9 cellular contexts compared by ENCODE assay signal in genomic region chr10:88881922-88882645, GRCh38. TPM values are rescaled to one million over a fixed set of nuclear protein-coding genes. Genes with fewer than 3 reads are reported as not detected.
A peak's percentile ranks its signal among the peaks of the same experiment; 100 is the strongest.
DNase-seq lines count a peak whose midpoint lies in the region; ATAC-seq and TF ChIP-seq lines count a peak whose summit lies in the region.
"Had no signal": no experiment of that assay in that cellular context is flagged by ENCODE, and none has a peak within 500 bp of the region (broad histone marks: within the 10 kb centered on the region; RNA-seq: fewer than 3 reads in every experiment).

No MANE protein-coding gene starts in this region.

- H3K36me3 ChIP-seq in colonic mucosa (no peaks in the 10 kb centered on the region), parathyroid adenoma (ENCODE audit: control insufficient read depth, insufficient read depth, low read length) (no peaks in the 10 kb centered on the region)

- intact Hi-C loops in colonic mucosa (cut with DNase I) = loop anchor here (5.0 kb wide), 1 partner anchor 50 kb away; no protein-coding TSS in a partner anchor

- H3K4me2 ChIP-seq in parathyroid adenoma (ENCODE audit: low read length) = no peak overlapping the region

- no peak overlapping the region for H2AFZ ChIP-seq in parathyroid adenoma

- H3K79me2 ChIP-seq in parathyroid adenoma = no peaks in the 10 kb centered on the region

- DNase-seq in ELR (ENCODE audit: low read depth) (peak; percentile 38), NCI-H69 (lab: John Stamatoyannopoulos, UW) (peak; percentile 43), colonic mucosa (no peak), DMS114 treated with DMSO at 0.1 percent for 48 hours (lab: John Stamatoyannopoulos, UW; ENCODE audit: unreplicated experiment) (no peak), NCI-H2171 (lab: John Stamatoyannopoulos, UW) (no peak), cerebellar nuclear complex (lab: John Stamatoyannopoulos, UW) (no peak)
- DNase-seq: T-helper 9 cell had no signal

- H3K27ac ChIP-seq in colonic mucosa (peak overlapping the region; percentile 97), parathyroid adenoma (peak overlapping the region; percentile 74)

- H3K9me3 ChIP-seq in colonic mucosa (no peaks in the 10 kb centered on the region), parathyroid adenoma (ENCODE audit: control insufficient read depth, low read length) (no peaks in the 10 kb centered on the region)

- TF ChIP-seq CTCF in colonic mucosa (IDR thresholded peaks at IDR 0.05) = no peak
- no peak for TF ChIP-seq CTCF in parathyroid adenoma (IDR thresholded peaks at IDR 0.05)

- H3K27me3 ChIP-seq in colonic mucosa (no peaks in the 10 kb centered on the region), parathyroid adenoma (ENCODE audit: control insufficient read depth, insufficient read depth, low read length) (no peaks in the 10 kb centered on the region)

- H3K4me3 ChIP-seq in colonic mucosa = peak overlapping the region; percentile 70
- no peak overlapping the region for H3K4me3 ChIP-seq in parathyroid adenoma (ENCODE audit: low read depth, low read length)

- H3K9ac ChIP-seq in colonic mucosa (ENCODE audit: low read depth in 2 of 2, low read length in 2 of 2) = peak overlapping the region in 1 of 2 donors; percentile 95
- no peak overlapping the region for H3K9ac ChIP-seq in parathyroid adenoma

- ATAC-seq in HG03565 (IDR thresholded peaks at IDR 0.05; ENCODE audit: unreplicated experiment) = no peak

- no peaks in the 10 kb centered on the region for H3K4me1 ChIP-seq in colonic mucosa
- H3K4me1 ChIP-seq in parathyroid adenoma = no peaks in the 10 kb centered on the region

RNA-seq across cellular contexts. Expression of gene STAMBPL1, which starts 2.0 kb away (rescaled TPM):
- 10 to 100 TPM; 16.3 to 20.4 TPM for total RNA-seq in colonic mucosa

RNA-seq across cellular contexts. Expression of gene ANKRD22, which starts 30.4 kb away (rescaled TPM):
- total RNA-seq in colonic mucosa = 10 to 100 TPM; 26.6 to 28.2 TPM

Comparison
In these comparisons a context has a peak if more than half of its experiments do, and no peak if none do; other contexts are left out.
1. DNase-seq: peak in ELR (single experiment) and NCI-H69 (single experiment); none in colonic mucosa (single experiment), DMS114 treated with DMSO at 0.1 percent for 48 hours (single experiment), NCI-H2171 (single experiment) and cerebellar nuclear complex (0 of 2).